ENCODE assay signal across 1 cellular context in genomic region chr2:197673142-197673541, GRCh38.
TF ChIP-seq lines count a peak whose summit lies in the region.

No MANE protein-coding gene starts in this region.

TF ChIP-seq in WTC11, 78 proteins besides CTCF, POLR2A, EP300 and RAD21 (continued from another document):
- TF ChIP-seq, protein P1, sequence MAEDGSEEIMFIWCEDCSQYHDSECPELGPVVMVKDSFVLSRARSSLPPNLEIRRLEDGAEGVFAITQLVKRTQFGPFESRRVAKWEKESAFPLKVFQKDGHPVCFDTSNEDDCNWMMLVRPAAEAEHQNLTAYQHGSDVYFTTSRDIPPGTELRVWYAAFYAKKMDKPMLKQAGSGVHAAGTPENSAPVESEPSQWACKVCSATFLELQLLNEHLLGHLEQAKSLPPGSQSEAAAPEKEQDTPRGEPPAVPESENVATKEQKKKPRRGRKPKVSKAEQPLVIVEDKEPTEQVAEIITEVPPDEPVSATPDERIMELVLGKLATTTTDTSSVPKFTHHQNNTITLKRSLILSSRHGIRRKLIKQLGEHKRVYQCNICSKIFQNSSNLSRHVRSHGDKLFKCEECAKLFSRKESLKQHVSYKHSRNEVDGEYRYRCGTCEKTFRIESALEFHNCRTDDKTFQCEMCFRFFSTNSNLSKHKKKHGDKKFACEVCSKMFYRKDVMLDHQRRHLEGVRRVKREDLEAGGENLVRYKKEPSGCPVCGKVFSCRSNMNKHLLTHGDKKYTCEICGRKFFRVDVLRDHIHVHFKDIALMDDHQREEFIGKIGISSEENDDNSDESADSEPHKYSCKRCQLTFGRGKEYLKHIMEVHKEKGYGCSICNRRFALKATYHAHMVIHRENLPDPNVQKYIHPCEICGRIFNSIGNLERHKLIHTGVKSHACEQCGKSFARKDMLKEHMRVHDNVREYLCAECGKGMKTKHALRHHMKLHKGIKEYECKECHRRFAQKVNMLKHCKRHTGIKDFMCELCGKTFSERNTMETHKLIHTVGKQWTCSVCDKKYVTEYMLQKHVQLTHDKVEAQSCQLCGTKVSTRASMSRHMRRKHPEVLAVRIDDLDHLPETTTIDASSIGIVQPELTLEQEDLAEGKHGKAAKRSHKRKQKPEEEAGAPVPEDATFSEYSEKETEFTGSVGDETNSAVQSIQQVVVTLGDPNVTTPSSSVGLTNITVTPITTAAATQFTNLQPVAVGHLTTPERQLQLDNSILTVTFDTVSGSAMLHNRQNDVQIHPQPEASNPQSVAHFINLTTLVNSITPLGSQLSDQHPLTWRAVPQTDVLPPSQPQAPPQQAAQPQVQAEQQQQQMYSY (CRISPR knock-in tag; IDR thresholded peaks at IDR 0.05) = peak; percentile 69
TF ChIP-seq in WTC11: peak in this region for 1.
